Comparison of ENCODE assay signal across 6 cellular contexts in genomic region chr16:88705076-88705684, GRCh38.
DNase-seq lines count a peak whose midpoint lies in the region; ATAC-seq lines count a peak whose summit lies in the region.

No MANE protein-coding gene starts in this region.

- H3K9me3 ChIP-seq in muscle layer of colon (ENCODE audit: low read length), result no peaks in the 10 kb centered on the region

- peak overlapping the region; percentile 95 to 99 for H3K4me3 ChIP-seq in muscle layer of colon (ENCODE audit: low read depth in 1 of 2, low read length in 2 of 2)

- peaks cover 20% of the 10 kb centered on the region for H3K4me1 ChIP-seq in muscle layer of colon (ENCODE audit: insufficient read depth, low read length)

- H3K36me3 ChIP-seq in muscle layer of colon (ENCODE audit: insufficient read depth, low read length), result no peaks in the 10 kb centered on the region

- peak overlapping the region; percentile 5 for H3K27ac ChIP-seq in muscle layer of colon (ENCODE audit: low read depth, low read length)

- H3K27me3 ChIP-seq in muscle layer of colon (ENCODE audit: control insufficient read depth in 1 of 2, insufficient read depth in 2 of 2, low read length in 2 of 2), result no peaks in the 10 kb centered on the region

- DNase-seq in DMS53 (lab: John Stamatoyannopoulos, UW) (peak; percentile 41), DMS53 treated with DMSO at 0.1 percent for 48 hours (lab: John Stamatoyannopoulos, UW; ENCODE audit: unreplicated experiment) (no peak), anterior cingulate cortex (lab: John Stamatoyannopoulos, UW) (peak in 31 of 58 donors; percentile 8 to 61 (median 29)), DMS79 (lab: John Stamatoyannopoulos, UW) (no peak)

- ATAC-seq in GM21360 (IDR thresholded peaks at IDR 0.05; ENCODE audit: unreplicated experiment), result no peak

- peak overlapping the region; percentile 70 for H3K9ac ChIP-seq in muscle layer of colon (ENCODE audit: low read length)

Comparison
In these comparisons a context has a peak if more than half of its experiments do, and no peak if none do; other contexts are left out.
1. DNase-seq: peak in DMS53 (single experiment) and anterior cingulate cortex (31 of 58); none in DMS53 treated with DMSO at 0.1 percent for 48 hours (single experiment) and DMS79 (single experiment).